In genomic region chr12:77325505-77325904, GRCh38 we compare ENCODE assay signal across 8 cellular contexts.
A peak's percentile ranks its signal among the peaks of the same experiment; 100 is the strongest.
DNase-seq lines count a peak whose midpoint lies in the region; ATAC-seq and TF ChIP-seq lines count a peak whose summit lies in the region.

No MANE protein-coding gene starts in this region.

- POLR2A ChIA-PET in AG04449 (lab: Yijun Ruan, JAX), result no interaction called here

- H3K79me2 ChIP-seq in H9 (ENCODE audit: insufficient read depth, low read length), result no peaks in the 10 kb centered on the region

- no peak overlapping the region for H3K23ac ChIP-seq in H9 (ENCODE audit: insufficient read length, low read depth, low read length)

- H3K9me3 Mint-ChIP-seq in H9, result no peaks in the 10 kb centered on the region

- no peak overlapping the region for H2BK120ac ChIP-seq in H9 (ENCODE audit: low read depth, low read length, poor library complexity, severe bottlenecking)

- intact Hi-C loops in colonic mucosa (cut with DNase I), result loop anchor here (10.0 kb wide), 3 partner anchors 121 to 261 kb away; partner anchors contain the start of gene E2F7

- H2BK12ac ChIP-seq in H9 (ENCODE audit: insufficient read length, low read depth, low read length), result no peak overlapping the region

- H3K4ac ChIP-seq in H9 (ENCODE audit: low read depth, low read length), result no peak overlapping the region

- WGBS in H9 (ENCODE audit: extremely low coverage, insufficient read length, low lambda C conversion rate), result no CpG with 5 or more reads among the region's 24 CpGs

- H3K4me2 ChIP-seq in H9 (ENCODE audit: insufficient read depth, insufficient read length, low read length), result peak overlapping the region; percentile 89

- H2BK15ac ChIP-seq in H9 (ENCODE audit: low read depth, low read length), result no peak overlapping the region

- peaks cover 14 to 16% of the 10 kb centered on the region in 2 experiments for H3K4me1 Mint-ChIP-seq in H9

- H3K36me3 ChIP-seq in colonic mucosa (no peaks in the 10 kb centered on the region), muscle layer of duodenum (ENCODE audit: control insufficient read depth in 1 of 2, insufficient read depth in 2 of 2, low read length in 2 of 2) (no peaks in the 10 kb centered on the region)

- ATAC-seq in HG02884 (IDR thresholded peaks at IDR 0.05; ENCODE audit: unreplicated experiment), result no peak

- no peak overlapping the region for H4K5ac ChIP-seq in H9 (ENCODE audit: insufficient read length, low read depth, low read length)

- no peak overlapping the region for H3T11ph ChIP-seq in H9 (ENCODE audit: low read length)

- H3K27ac ChIP-seq in H9 (ENCODE audit: insufficient read length, low read depth, low read length) (no peak overlapping the region), colonic mucosa (no peak overlapping the region), muscle layer of duodenum (ENCODE audit: low read length) (no peak overlapping the region)

- H3K56ac ChIP-seq in H9 (ENCODE audit: insufficient read length, low read depth, low read length), result no peak overlapping the region

- H3K4me1 ChIP-seq in H9 (ENCODE audit: insufficient read depth, low read length), result peaks cover 1% of the 10 kb centered on the region; the same call in 1 of the 2 replicates
- no peaks in the 10 kb centered on the region for H3K4me1 ChIP-seq in colonic mucosa
- peaks cover 0 to 6% of the 10 kb centered on the region in 2 donors for H3K4me1 ChIP-seq in muscle layer of duodenum (ENCODE audit: control insufficient read depth in 1 of 2, insufficient read depth in 2 of 2, low read length in 2 of 2)

- H3K79me1 ChIP-seq in H9 (ENCODE audit: insufficient read depth, low read depth, low read length, poor library complexity, severe bottlenecking), result no peaks in the 10 kb centered on the region

- H4K91ac ChIP-seq in H9 (ENCODE audit: insufficient read length, low read depth, low read length), result no peak overlapping the region

- H2AFZ ChIP-seq in H9 (ENCODE audit: low read length), result peak overlapping the region; percentile 26

- H3K27me3 ChIP-seq in H9 (ENCODE audit: insufficient read depth, low read length) (peaks cover 3% of the 10 kb centered on the region; the same call in 1 of the 2 replicates), colonic mucosa (peaks cover 10% of the 10 kb centered on the region), muscle layer of duodenum (ENCODE audit: low read depth, low read length) (no peaks in the 10 kb centered on the region)

- CTCF ChIA-PET in AG04449 (lab: Yijun Ruan, JAX), result interaction anchor here (0.7 to 7.0 kb wide), 7 partner anchors 10 to 361 kb away, joined by 3 to 26 read pairs (median 6); no protein-coding TSS in a partner anchor

- H4K20me1 ChIP-seq in H9 (ENCODE audit: control insufficient read depth, insufficient read depth, insufficient read length), result no peaks in the 10 kb centered on the region

- no peak overlapping the region for H4K8ac ChIP-seq in H9 (replicated peaks; ENCODE audit: insufficient read length, low read depth, low read length)

- H2BK5ac ChIP-seq in H9 (ENCODE audit: insufficient read length, low read length), result no peak overlapping the region

- no peak overlapping the region for H3K9ac ChIP-seq in H9 (ENCODE audit: extremely low read depth, insufficient read length, low read length)
- no peak overlapping the region for H3K9ac ChIP-seq in colonic mucosa (ENCODE audit: low read depth in 2 of 2, low read length in 2 of 2)

- DNase-seq in AG04449 (ENCODE audit: low read depth, low spot score), result no peak
- peak; percentile 53 for DNase-seq in H9
- DNase-seq in colonic mucosa, result no peak
- DNase-seq in effector CD8-positive, alpha-beta T cell (lab: John Stamatoyannopoulos, UW), result no peak
- no peak for DNase-seq in COLO668 (lab: John Stamatoyannopoulos, UW; ENCODE audit: unreplicated experiment)
- no peak for DNase-seq in KBM-7

- in situ Hi-C loops in KBM-7 (cut with MboI; ENCODE audit: low pct_unique_long_range_greater_than_20kb, low sequenced_read_pairs), result no loop called here

- no peak for TF ChIP-seq CTCF in AG04449 (IDR thresholded peaks at IDR 0.05; ENCODE audit: insufficient read depth, low read length, missing control alignments)
- no peak for TF ChIP-seq CTCF in H9 (conservative IDR thresholded peaks at IDR 0.05)
- TF ChIP-seq CTCF in colonic mucosa (IDR thresholded peaks at IDR 0.05), result no peak

- no peak overlapping the region for H2AK5ac ChIP-seq in H9 (ENCODE audit: insufficient read length, low read length)

- peak overlapping the region; percentile 89 to 94 for H3K4me3 Mint-ChIP-seq in H9

- H3K9me3 ChIP-seq in H9 (ENCODE audit: control insufficient read depth, low read depth, low read length), result no peaks in the 10 kb centered on the region
- H3K9me3 ChIP-seq in colonic mucosa, result no peaks in the 10 kb centered on the region
- H3K9me3 ChIP-seq in muscle layer of duodenum (ENCODE audit: control insufficient read depth in 1 of 2, low read length in 2 of 2), result no peaks in the 10 kb centered on the region

- no peak overlapping the region for H2BK20ac ChIP-seq in H9 (ENCODE audit: low read depth, low read length, poor library complexity, severe bottlenecking)

- H3K27ac Mint-ChIP-seq in H9, result no peak overlapping the region; a peak in 1 of 7 replicates

- H3K4me3 ChIP-seq in AG04449 (ENCODE audit: low read depth, low read length) (peak overlapping the region; percentile 73), colonic mucosa (peak overlapping the region; percentile 38), muscle layer of duodenum (ENCODE audit: low read depth in 1 of 2, low read length in 2 of 2) (peak overlapping the region; percentile 65 to 89)

- no peaks in the 10 kb centered on the region for H3K36me3 Mint-ChIP-seq in H9 (ENCODE audit: insufficient read depth in 1 of 3, low read depth in 3 of 3)

- H3K23me2 ChIP-seq in H9 (ENCODE audit: insufficient read length, low read depth, low read length, poor library complexity, severe bottlenecking), result peaks cover 11% of the 10 kb centered on the region

- no peak overlapping the region for H3K14ac ChIP-seq in H9 (ENCODE audit: insufficient read depth, low read length)

- H3K27me3 Mint-ChIP-seq in H9 (ENCODE audit: low read depth), result peaks cover 43% of the 10 kb centered on the region

- H3K18ac ChIP-seq in H9 (ENCODE audit: insufficient read length, low read depth, low read length), result no peak overlapping the region
